24 cellular contexts compared by ENCODE assay signal in the genomic region with DNA sequence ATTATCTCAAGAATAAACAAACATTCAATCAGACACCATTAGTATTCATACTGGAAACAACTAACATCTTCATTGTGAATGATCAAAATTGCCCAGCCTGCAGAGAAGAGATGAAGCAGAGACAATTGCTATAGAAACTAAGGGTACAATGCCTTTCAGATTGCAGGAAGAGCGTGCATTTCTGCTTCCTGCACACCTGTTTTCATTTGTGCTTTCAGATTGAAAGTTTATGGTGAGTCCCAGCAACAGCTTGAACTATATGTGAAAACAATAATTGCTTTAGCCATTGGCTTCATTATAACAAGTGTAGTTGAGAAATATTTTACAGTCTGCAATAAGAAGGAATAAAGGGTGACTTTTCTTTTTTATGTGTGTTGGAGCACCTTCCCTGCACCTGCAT.
"Had no signal": no experiment of that assay in that cellular context is flagged by ENCODE, and none has a peak within 500 bp of the region (broad histone marks: within the 10 kb centered on the region; RNA-seq: fewer than 3 reads in every experiment).

No MANE protein-coding gene starts in this region.

- H3K9me3 ChIP-seq: lower lobe of right lung, ovary, right atrium auricular region, right lobe of liver, uterus had no signal

- H3K36me3 ChIP-seq: left lung, lower lobe of right lung, ovary, right atrium auricular region, right lobe of liver, tibial nerve, uterus had no signal

- DNase-seq: hippocampal formation; kidney glomerular epithelial cell; left cardiac atrium; left lung; lower lobe of right lung; mammary epithelial cell; mesenchymal stem cell; naive B cell; natural killer cell; nephron progenitor cell; ovary; right lobe of liver; stimulated activated CD4-positive, alpha-beta T cell treated with anti-CD3 and anti-CD28 coated beads, Interleukin-1b, Interleukin-23, amount 100 ng/mL, for 48 hours; stimulated activated CD4-positive, alpha-beta T cell treated with anti-CD3 and anti-CD28 coated beads, Interleukin-2, amount 100 ng/mL, for 48 hours; stimulated activated CD4-positive, alpha-beta T cell treated with anti-CD3 and anti-CD28 coated beads, Interleukin-4, amount 100 ng/mL, for 4 hours; stimulated activated CD8-positive, alpha-beta memory T cell treated with anti-CD3 and anti-CD28 coated beads, Interleukin-4, amount 100 ng/mL, for 48 hours; stimulated activated naive CD4-positive, alpha-beta T cell treated with Interleukin-2 at 50 U/mL for 16 hours; stimulated activated naive CD8-positive, alpha-beta T cell treated with anti-CD3 and anti-CD28 coated beads, Interleukin-15, amount 100 ng/mL, for 72 hours; substantia nigra; uterus had no signal

- H3K4me3 ChIP-seq: left lung, lower lobe of right lung, ovary, right atrium auricular region, right lobe of liver, smooth muscle cell, tibial nerve, uterus had no signal

- ATAC-seq: left cardiac atrium; left lung; lower lobe of right lung; natural killer cell; right lobe of liver; stimulated activated memory B cell treated with anti-CD40 and anti-IgM and Interleukin-4, amounts not matched to agents 10 μg/mL and 1 μg/mL and 100 μg/mL, for 72 hours; stimulated activated naive CD8-positive, alpha-beta T cell treated with anti-CD3 and anti-CD28 coated beads, Interleukin-15, amount 100 ng/mL, for 72 hours had no signal

- H3K27ac ChIP-seq: left lung, lower lobe of right lung, ovary, right atrium auricular region, right lobe of liver, tibial nerve, uterus had no signal

- H3K4me1 ChIP-seq: left lung, lower lobe of right lung, right atrium auricular region, right lobe of liver, tibial nerve, uterus had no signal
